ENCODE assay signal across 13 cellular contexts in genomic region chr20:48751871-48752270, GRCh38.
DNase-seq lines count a peak whose midpoint lies in the region; ATAC-seq and TF ChIP-seq lines count a peak whose summit lies in the region.
"Had no signal": no experiment of that assay in that cellular context is flagged by ENCODE, and none has a peak within 500 bp of the region (broad histone marks: within the 10 kb centered on the region; RNA-seq: fewer than 3 reads in every experiment).

No MANE protein-coding gene starts in this region.

- H3K4me3 Mint-ChIP-seq in stimulated activated naive CD8-positive, alpha-beta T cell treated with anti-CD3 and anti-CD28 coated beads, Interleukin-15, Interleukin-2, amounts not matched to agents 100 ng/mL and 50 ng/mL, for 24 hours: peak overlapping the region; percentile 38
- H3K4me3 Mint-ChIP-seq in activated CD4-positive, alpha-beta memory T cell treated with anti-CD3 and anti-CD28 coated beads for 36 hours: peak overlapping the region; percentile 28

- H3K27ac Mint-ChIP-seq in stimulated activated naive CD8-positive, alpha-beta T cell treated with anti-CD3 and anti-CD28 coated beads, Interleukin-15, Interleukin-2, amounts not matched to agents 100 ng/mL and 50 ng/mL, for 24 hours: peak overlapping the region; percentile 72
- peak overlapping the region; percentile 81 for H3K27ac Mint-ChIP-seq in activated CD4-positive, alpha-beta memory T cell treated with anti-CD3 and anti-CD28 coated beads for 36 hours

- peaks cover 86% of the 10 kb centered on the region for H3K4me1 Mint-ChIP-seq in stimulated activated naive CD8-positive, alpha-beta T cell treated with anti-CD3 and anti-CD28 coated beads, Interleukin-15, Interleukin-2, amounts not matched to agents 100 ng/mL and 50 ng/mL, for 24 hours (ENCODE audit: low read depth)
- peaks cover 77% of the 10 kb centered on the region for H3K4me1 Mint-ChIP-seq in activated CD4-positive, alpha-beta memory T cell treated with anti-CD3 and anti-CD28 coated beads for 36 hours (ENCODE audit: low read depth)

- peaks cover 19% of the 10 kb centered on the region for H3K9me3 Mint-ChIP-seq in stimulated activated naive CD8-positive, alpha-beta T cell treated with anti-CD3 and anti-CD28 coated beads, Interleukin-15, Interleukin-2, amounts not matched to agents 100 ng/mL and 50 ng/mL, for 24 hours
- peaks cover 16% of the 10 kb centered on the region for H3K9me3 Mint-ChIP-seq in activated CD4-positive, alpha-beta memory T cell treated with anti-CD3 and anti-CD28 coated beads for 36 hours

- no peak for DNase-seq in stimulated activated naive CD8-positive, alpha-beta T cell treated with anti-CD3 and anti-CD28 coated beads, Interleukin-15, Interleukin-2, amounts not matched to agents 100 U/mL and 50 U/mL, for 24 hours
- no peak for DNase-seq in activated CD4-positive, alpha-beta memory T cell treated with anti-CD3 and anti-CD28 coated beads for 36 hours
- no peak for DNase-seq in NCI-H2227 treated with DMSO at 0.1 percent for 48 hours (lab: John Stamatoyannopoulos, UW)
- DNase-seq in erythroblast (lab: John Stamatoyannopoulos, UW): no peak
- DNase-seq: activated CD4-positive, alpha-beta T cell treated with anti-CD3 and anti-CD28 coated beads for 1 hour; pancreas; stimulated activated CD4-positive, alpha-beta T cell treated with anti-CD3 and anti-CD28 coated beads, Interleukin-2, amount 100 ng/mL, for 48 hours had no signal

- CTCF ChIA-PET in activated CD4-positive, alpha-beta memory T cell treated with anti-CD3 and anti-CD28 coated beads for 36 hours (lab: Charles Lee): interaction anchor here (1.2 to 1.9 kb wide), 3 partner anchors 12 to 95 kb away, joined by 3 to 10 read pairs (median 3); no protein-coding TSS in a partner anchor

- H3K27me3 Mint-ChIP-seq in stimulated activated naive CD8-positive, alpha-beta T cell treated with anti-CD3 and anti-CD28 coated beads, Interleukin-15, Interleukin-2, amounts not matched to agents 100 ng/mL and 50 ng/mL, for 24 hours: no peaks in the 10 kb centered on the region
- no peaks in the 10 kb centered on the region for H3K27me3 Mint-ChIP-seq in activated CD4-positive, alpha-beta memory T cell treated with anti-CD3 and anti-CD28 coated beads for 36 hours

- no peaks in the 10 kb centered on the region for H3K27me3 ChIP-seq in layer of hippocampus (ENCODE audit: control insufficient read depth, insufficient read depth, low read length)
- H3K27me3 ChIP-seq: ascending aorta, pancreas had no signal

- POLR2A ChIA-PET in activated CD4-positive, alpha-beta memory T cell treated with anti-CD3 and anti-CD28 coated beads for 36 hours (lab: Charles Lee): interaction anchor here (1.0 to 6.4 kb wide), 3 partner anchors 8 to 75 kb away, joined by 5 to 44 read pairs (median 11); no protein-coding TSS in a partner anchor

- no peak for TF ChIP-seq POLR2A in erythroblast (IDR thresholded peaks at IDR 0.05; ENCODE audit: low read length)

- intact Hi-C loops in activated CD4-positive, alpha-beta memory T cell treated with anti-CD3 and anti-CD28 coated beads for 36 hours (cut with micrococcal nuclease): no loop called here

- ATAC-seq in stimulated activated naive CD8-positive, alpha-beta T cell treated with anti-CD3 and anti-CD28 coated beads, Interleukin-15, Interleukin-2, amounts not matched to agents 100 U/mL and 50 U/mL, for 24 hours: no peak
- no peak for ATAC-seq in HG03135 (IDR thresholded peaks at IDR 0.05; ENCODE audit: unreplicated experiment)
- no peak for ATAC-seq in GM18873 (IDR thresholded peaks at IDR 0.05; ENCODE audit: low FRiP score, unreplicated experiment)
- ATAC-seq: K562 had no signal

- peak overlapping the region; percentile 35 for H3K27ac ChIP-seq in layer of hippocampus (ENCODE audit: low read depth, low read length)
- H3K27ac ChIP-seq: pancreas had no signal

- H3K36me3 Mint-ChIP-seq in stimulated activated naive CD8-positive, alpha-beta T cell treated with anti-CD3 and anti-CD28 coated beads, Interleukin-15, Interleukin-2, amounts not matched to agents 100 ng/mL and 50 ng/mL, for 24 hours (ENCODE audit: low read depth): peaks cover 54% of the 10 kb centered on the region
- peaks cover 36% of the 10 kb centered on the region for H3K36me3 Mint-ChIP-seq in activated CD4-positive, alpha-beta memory T cell treated with anti-CD3 and anti-CD28 coated beads for 36 hours
